ENCODE assay signal across 28 cellular contexts in the genomic region with DNA sequence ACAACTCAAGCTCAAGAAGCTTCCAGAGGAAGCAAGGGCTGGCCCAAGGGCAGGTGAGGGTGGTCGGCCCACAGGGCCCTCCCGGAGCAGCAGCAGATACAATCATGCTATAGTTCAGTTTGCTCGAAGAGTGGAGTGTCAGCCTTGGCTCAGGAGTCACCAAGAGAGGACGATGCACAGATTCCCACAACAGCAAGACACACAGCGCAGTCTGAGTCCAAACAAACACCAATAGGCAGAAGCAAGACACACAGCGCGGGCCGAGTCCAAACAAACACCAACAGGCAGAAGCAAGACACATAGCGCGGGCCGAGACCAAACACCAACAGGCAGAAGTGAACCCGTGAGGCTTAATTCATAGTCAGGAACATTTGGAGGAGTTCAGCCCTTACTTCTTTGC.
"Had no signal": no experiment of that assay in that cellular context is flagged by ENCODE, and none has a peak within 500 bp of the region (broad histone marks: within the 10 kb centered on the region; RNA-seq: fewer than 3 reads in every experiment).

No MANE protein-coding gene starts in this region.

- H3K9ac ChIP-seq: parathyroid adenoma had no signal

- ATAC-seq: left colon; left lung; lower lobe of right lung; natural killer cell; right lobe of liver; stimulated activated naive B cell treated with anti-CD40 and anti-IgM and Interleukin-4, amounts not matched to agents 10 μg/mL and 1 μg/mL and 100 μg/mL, for 72 hours; stimulated activated naive CD8-positive, alpha-beta T cell treated with anti-CD3 and anti-CD28 coated beads, Interleukin-15, Interleukin-2, amounts not matched to agents 100 U/mL and 50 U/mL, for 24 hours had no signal

- H2AFZ ChIP-seq: parathyroid adenoma had no signal

- H3K36me3 Mint-ChIP-seq: immature natural killer cell; mesothelial cell of epicardium; naive B cell; natural killer cell; stimulated activated naive B cell treated with anti-CD40 and anti-IgM and Interleukin-4, amounts not matched to agents 10 μg/mL and 1 μg/mL and 100 μg/mL, for 72 hours had no signal

- H3K4me1 Mint-ChIP-seq: immature natural killer cell; mesothelial cell of epicardium; naive B cell; natural killer cell; stimulated activated naive B cell treated with anti-CD40 and anti-IgM and Interleukin-4, amounts not matched to agents 10 μg/mL and 1 μg/mL and 100 μg/mL, for 72 hours had no signal

- H3K4me3 Mint-ChIP-seq: immature natural killer cell; mesothelial cell of epicardium; natural killer cell; stimulated activated naive B cell treated with anti-CD40 and anti-IgM and Interleukin-4, amounts not matched to agents 10 μg/mL and 1 μg/mL and 100 μg/mL, for 72 hours had no signal

- H3K9me3 Mint-ChIP-seq: immature natural killer cell, mesothelial cell of epicardium, natural killer cell had no signal

- DNase-seq: hypothalamus; immature natural killer cell; left colon; left lung; lower lobe of right lung; mammary epithelial cell; mesenchymal stem cell; naive B cell; natural killer cell; right lobe of liver; stimulated activated CD4-positive, alpha-beta T cell treated with anti-CD3 and anti-CD28 coated beads, Interleukin-1b, Interleukin-23, amount 100 ng/mL, for 48 hours; stimulated activated CD4-positive, alpha-beta T cell treated with anti-CD3 and anti-CD28 coated beads, Interleukin-2, amount 100 ng/mL, for 48 hours; stimulated activated CD4-positive, alpha-beta T cell treated with anti-CD3 and anti-CD28 coated beads, Interleukin-4, amount 100 ng/mL, for 4 hours; stimulated activated naive B cell treated with anti-CD40 and anti-IgM and Interleukin-4, amounts not matched to agents 10 μg/mL and 1 μg/mL and 100 μg/mL, for 72 hours; stimulated activated naive CD8-positive, alpha-beta T cell treated with anti-CD3 and anti-CD28 coated beads, Interleukin-15, Interleukin-2, amounts not matched to agents 100 U/mL and 50 U/mL, for 24 hours; stomach; testis; thyroid gland; transverse colon; upper lobe of left lung had no signal

- H3K27ac Mint-ChIP-seq: immature natural killer cell; mesothelial cell of epicardium; naive B cell; natural killer cell; progenitor cell of endocrine pancreas; stimulated activated naive B cell treated with anti-CD40 and anti-IgM and Interleukin-4, amounts not matched to agents 10 μg/mL and 1 μg/mL and 100 μg/mL, for 72 hours had no signal

- H3K79me2 ChIP-seq: parathyroid adenoma had no signal

- H3K27me3 ChIP-seq: right atrium auricular region, right lobe of liver, stomach, testis, thyroid gland, transverse colon, upper lobe of left lung, vagina had no signal

- FAIRE-seq: islet of Langerhans, kidney had no signal

- H3K4me3 ChIP-seq: left lung, lower lobe of right lung, right atrium auricular region, right lobe of liver, smooth muscle cell, stomach, testis, thyroid gland, transverse colon, upper lobe of left lung, vagina had no signal

- H3K4me2 ChIP-seq: smooth muscle cell had no signal

- H3K9me3 ChIP-seq: left lung, lower lobe of right lung, right atrium auricular region, right lobe of liver, stomach, testis, thyroid gland, transverse colon, upper lobe of left lung, vagina had no signal

- H3K4me1 ChIP-seq: left lung, lower lobe of right lung, parathyroid adenoma, right atrium auricular region, right lobe of liver, testis, thyroid gland, transverse colon, upper lobe of left lung, vagina had no signal

- H3K27ac ChIP-seq: left lung, lower lobe of right lung, parathyroid adenoma, right atrium auricular region, right lobe of liver, stomach, testis, thyroid gland, transverse colon, upper lobe of left lung, vagina had no signal

- H3K27me3 Mint-ChIP-seq: progenitor cell of endocrine pancreas had no signal

- H3K36me3 ChIP-seq: left lung, lower lobe of right lung, right atrium auricular region, right lobe of liver, stomach, thyroid gland, transverse colon, upper lobe of left lung, vagina had no signal
